ENCODE assay signal across 28 cellular contexts in genomic region chr17:65841116-65841515, GRCh38.
"Had no signal": no experiment of that assay in that cellular context is flagged by ENCODE, and none has a peak within 500 bp of the region (broad histone marks: within the 10 kb centered on the region; RNA-seq: fewer than 3 reads in every experiment).

No MANE protein-coding gene starts in this region.

- H3K27me3 ChIP-seq: ascending aorta, brain microvascular endothelial cell, dorsolateral prefrontal cortex had no signal

- H3K4me1 Mint-ChIP-seq: activated CD4-positive, alpha-beta T cell treated with anti-CD3 and anti-CD28 coated beads for 36 hours; activated CD4-positive, alpha-beta T cell treated with anti-CD3 and anti-CD28 coated beads, Interleukin-2, amount 10 ng/mL, durations not matched to agents 24 days and 14 days; activated CD8-positive, alpha-beta memory T cell treated with anti-CD3 and anti-CD28 coated beads, Interleukin-2, amount 10 ng/mL, durations not matched to agents 7 days and 5 days; activated naive CD4-positive, alpha-beta T cell treated with anti-CD3 and anti-CD28 coated beads, Interleukin-2, amount 50 U/mL, for 24 hours; activated naive CD8-positive, alpha-beta T cell treated with anti-CD3 and anti-CD28 coated beads, Interleukin-2, amount 10 ng/mL, durations not matched to agents 7 days and 5 days; central memory CD8-positive, alpha-beta T cell; endodermal cell had no signal

- H3K36me3 ChIP-seq: ascending aorta, brain microvascular endothelial cell had no signal

- H3K36me3 Mint-ChIP-seq: activated CD4-positive, alpha-beta memory T cell treated with anti-CD3 and anti-CD28 coated beads for 36 hours; activated CD8-positive, alpha-beta memory T cell treated with anti-CD3 and anti-CD28 coated beads, Interleukin-2, amount 10 ng/mL, durations not matched to agents 7 days and 5 days; activated naive CD4-positive, alpha-beta T cell treated with anti-CD3 and anti-CD28 coated beads, Interleukin-2, amount 50 U/mL, for 24 hours; activated naive CD8-positive, alpha-beta T cell treated with anti-CD3 and anti-CD28 coated beads, Interleukin-2, amount 10 ng/mL, durations not matched to agents 7 days and 5 days had no signal

- H3K4me3 Mint-ChIP-seq: activated CD4-positive, alpha-beta memory T cell treated with anti-CD3 and anti-CD28 coated beads for 36 hours; activated CD4-positive, alpha-beta T cell treated with anti-CD3 and anti-CD28 coated beads for 36 hours; activated CD4-positive, alpha-beta T cell treated with anti-CD3 and anti-CD28 coated beads, Interleukin-2, amount 10 ng/mL, durations not matched to agents 24 days and 14 days; activated CD8-positive, alpha-beta memory T cell treated with anti-CD3 and anti-CD28 coated beads, Interleukin-2, amount 10 ng/mL, durations not matched to agents 7 days and 5 days; activated CD8-positive, alpha-beta T cell treated with anti-CD3 and anti-CD28 coated beads, Interleukin-2, amount 10 ng/mL, durations not matched to agents 7 days and 5 days; activated naive CD4-positive, alpha-beta T cell treated with anti-CD3 and anti-CD28 coated beads for 36 hours; activated naive CD4-positive, alpha-beta T cell treated with anti-CD3 and anti-CD28 coated beads, Interleukin-2, amount 50 U/mL, for 24 hours; activated naive CD8-positive, alpha-beta T cell treated with anti-CD3 and anti-CD28 coated beads, Interleukin-2, amount 10 ng/mL, durations not matched to agents 7 days and 5 days; activated T-helper 1 cell treated with anti-CD3 and anti-CD28 coated beads, Interleukin-12 subunit alpha, Interleukin-12 subunit beta, Interleukin-2, Interleukin-4 antibody, amounts not matched to agents 30 ng/mL and 10 ng/mL and 1 ng/mL, durations not matched to agents 14 hours and 24 hours and 36 hours; central memory CD8-positive, alpha-beta T cell; dendritic cell treated with granulocyte-macrophage colony-stimulating factor and Interleukin-4, amounts not matched to agents 40 ng/mL and 50 ng/mL, for 4 days; endodermal cell had no signal

- H3K9me3 Mint-ChIP-seq: activated naive CD4-positive, alpha-beta T cell treated with anti-CD3 and anti-CD28 coated beads, Interleukin-2, amount 50 U/mL, for 24 hours; activated T-helper 1 cell treated with anti-CD3 and anti-CD28 coated beads, Interleukin-12 subunit alpha, Interleukin-12 subunit beta, Interleukin-2, Interleukin-4 antibody, amounts not matched to agents 30 ng/mL and 10 ng/mL and 1 ng/mL, durations not matched to agents 14 hours and 24 hours and 36 hours had no signal

- H3K4me1 ChIP-seq: ascending aorta had no signal

- H3K27ac Mint-ChIP-seq: activated CD4-positive, alpha-beta memory T cell treated with anti-CD3 and anti-CD28 coated beads for 36 hours; activated CD4-positive, alpha-beta T cell treated with anti-CD3 and anti-CD28 coated beads for 36 hours; activated CD4-positive, alpha-beta T cell treated with anti-CD3 and anti-CD28 coated beads, Interleukin-2, amount 10 ng/mL, durations not matched to agents 24 days and 14 days; activated CD8-positive, alpha-beta memory T cell treated with anti-CD3 and anti-CD28 coated beads, Interleukin-2, amount 10 ng/mL, durations not matched to agents 7 days and 5 days; activated CD8-positive, alpha-beta T cell treated with anti-CD3 and anti-CD28 coated beads, Interleukin-2, amount 10 ng/mL, durations not matched to agents 7 days and 5 days; activated naive CD4-positive, alpha-beta T cell treated with anti-CD3 and anti-CD28 coated beads for 36 hours; activated naive CD4-positive, alpha-beta T cell treated with anti-CD3 and anti-CD28 coated beads, Interleukin-2, amount 50 U/mL, for 24 hours; activated naive CD8-positive, alpha-beta T cell treated with anti-CD3 and anti-CD28 coated beads, Interleukin-2, amount 10 ng/mL, durations not matched to agents 7 days and 5 days; activated T-helper 1 cell treated with anti-CD3 and anti-CD28 coated beads, Interleukin-12 subunit alpha, Interleukin-12 subunit beta, Interleukin-2, Interleukin-4 antibody, amounts not matched to agents 30 ng/mL and 10 ng/mL and 1 ng/mL, durations not matched to agents 14 hours and 24 hours and 36 hours; activated T-helper 2 cell treated with anti-CD3 and anti-CD28 coated beads, Interferon-gamma antibody, Interleukin-2, Interleukin-4, amounts not matched to agents 10 μg/mL and 5 μg/mL and 100 μg/mL, durations not matched to agents 14 hours and 24 hours and 36 hours; dendritic cell treated with granulocyte-macrophage colony-stimulating factor and Interleukin-4, amounts not matched to agents 40 ng/mL and 50 ng/mL, for 4 days; endodermal cell had no signal

- H3K27me3 Mint-ChIP-seq: activated CD4-positive, alpha-beta T cell treated with anti-CD3 and anti-CD28 coated beads for 36 hours; activated naive CD4-positive, alpha-beta T cell treated with anti-CD3 and anti-CD28 coated beads, Interleukin-2, amount 50 U/mL, for 24 hours; dendritic cell treated with granulocyte-macrophage colony-stimulating factor and Interleukin-4, amounts not matched to agents 40 ng/mL and 50 ng/mL, for 4 days had no signal

- DNase-seq: activated CD4-positive, alpha-beta memory T cell treated with anti-CD3 and anti-CD28 coated beads for 36 hours; activated CD4-positive, alpha-beta T cell treated with anti-CD3 and anti-CD28 coated beads for 36 hours; activated CD4-positive, alpha-beta T cell treated with anti-CD3 and anti-CD28 coated beads, Interleukin-2, amount 10 ng/mL, durations not matched to agents 24 days and 14 days; activated CD4-positive, CD25-positive, alpha-beta regulatory T cell; activated CD4-positive, CD25-positive, alpha-beta regulatory T cell treated with anti-CD3 and anti-CD28 coated beads, Interleukin-2, amount 50 U/mL, for 72 hours; activated CD8-positive, alpha-beta memory T cell treated with anti-CD3 and anti-CD28 coated beads, Interleukin-2, amount 10 ng/mL, durations not matched to agents 7 days and 5 days; activated CD8-positive, alpha-beta memory T cell treated with anti-CD3 and anti-CD28 coated beads, Interleukin-2, amount 50 U/mL, for 4 hours; activated CD8-positive, alpha-beta T cell treated with anti-CD3 and anti-CD28 coated beads, Interleukin-2, amount 10 ng/mL, durations not matched to agents 7 days and 5 days; activated effector memory CD4-positive, alpha-beta T cell treated with anti-CD3 and anti-CD28 coated beads, Interleukin-2, amount 50 U/mL, for 16 hours; activated naive CD4-positive, alpha-beta T cell treated with anti-CD3 and anti-CD28 coated beads for 36 hours; activated naive CD8-positive, alpha-beta T cell treated with anti-CD3 and anti-CD28 coated beads, Interleukin-2, amount 10 ng/mL, durations not matched to agents 7 days and 5 days; activated T-cell treated with anti-CD3 and anti-CD28 coated beads, Interleukin-2, amount 50 U/mL, for 1 hour; activated T-cell treated with anti-CD3 and anti-CD28 coated beads, Interleukin-2, amount 50 U/mL, for 48 hours; brain microvascular endothelial cell; dorsolateral prefrontal cortex; effector memory CD4-positive, alpha-beta T cell; endodermal cell; foreskin fibroblast; head of caudate nucleus; T-helper 2 cell had no signal

- H3K4me3 ChIP-seq: ascending aorta, coronary artery, dorsolateral prefrontal cortex had no signal

- ATAC-seq: activated CD4-positive, alpha-beta T cell treated with anti-CD3 and anti-CD28 coated beads for 36 hours; activated CD8-positive, alpha-beta memory T cell treated with anti-CD3 and anti-CD28 coated beads, Interleukin-2, amount 10 ng/mL, durations not matched to agents 7 days and 5 days; activated CD8-positive, alpha-beta T cell treated with anti-CD3 and anti-CD28 coated beads, Interleukin-2, amount 10 ng/mL, durations not matched to agents 7 days and 5 days; esophagus mucosa had no signal

- H3K27ac ChIP-seq: ascending aorta, brain microvascular endothelial cell, coronary artery, dorsolateral prefrontal cortex had no signal
